In the genomic region with DNA sequence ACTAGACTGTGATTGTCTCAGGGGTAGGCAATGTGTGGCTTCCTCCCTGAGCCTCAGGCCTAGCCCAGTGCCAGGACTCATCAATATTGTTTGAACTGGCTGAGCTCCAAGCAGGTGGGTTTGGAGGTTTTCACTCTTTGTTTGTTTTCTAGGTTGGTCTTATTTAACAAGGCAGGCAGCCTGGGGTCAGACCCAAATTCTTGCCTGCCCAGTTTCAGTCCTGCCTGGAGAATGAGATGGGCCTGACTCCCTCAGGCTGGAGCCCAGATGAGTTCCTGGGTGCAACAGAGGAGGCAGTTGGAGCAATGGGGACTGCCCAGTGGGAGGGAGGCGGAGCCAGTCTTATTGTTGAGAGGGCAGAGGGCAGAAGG, we compare ENCODE assay signal across 10 cellular contexts. TPM values are rescaled to one million over a fixed set of nuclear protein-coding genes. Genes with fewer than 3 reads are reported as not detected.
A peak's percentile ranks its signal among the peaks of the same experiment; 100 is the strongest.
DNase-seq lines count a peak whose midpoint lies in the region; ATAC-seq and TF ChIP-seq lines count a peak whose summit lies in the region.
"Had no signal": no experiment of that assay in that cellular context is flagged by ENCODE, and none has a peak within 500 bp of the region (broad histone marks: within the 10 kb centered on the region; RNA-seq: fewer than 3 reads in every experiment).

No MANE protein-coding gene starts in this region.

- H3F3A ChIP-seq in SK-N-SH (replicated peaks; ENCODE audit: insufficient read depth) = no peaks in the 10 kb centered on the region
- H3F3A ChIP-seq in PC-3 (ENCODE audit: low read length, unreplicated experiment) = no peaks in the 10 kb centered on the region

- H3K79me2 ChIP-seq in SK-N-SH (ENCODE audit: insufficient read depth) = no peaks in the 10 kb centered on the region
- H3K79me2 ChIP-seq in PC-3 (ENCODE audit: low read length) = no peaks in the 10 kb centered on the region

- no peak for TF ChIP-seq RAD21 in SK-N-SH (IDR thresholded peaks at IDR 0.05; ENCODE audit: low read length)

- WGBS in SK-N-SH (ENCODE audit: low lambda C conversion rate) = 38% methylated on average over 1 of the region's 1 CpG

- no peak overlapping the region for H2AFZ ChIP-seq in SK-N-SH (ENCODE audit: low read depth)
- H2AFZ ChIP-seq in PC-3 (ENCODE audit: low read length) = no peak overlapping the region

- intact Hi-C loops in PC-3 (cut with micrococcal nuclease) = loop anchor here (1.0 kb wide), 1 partner anchor 123 kb away; no protein-coding TSS in a partner anchor
- intact Hi-C loops in left colon (cut with DNase I, micrococcal nuclease) = no loop called here
- intact Hi-C loops in upper lobe of right lung (cut with DNase I) = no loop called here

- no TSS peak for BruUV-seq in PC-3 (replicated peaks; lab: Mats Ljungman, UMichigan)

- H3K9me3 ChIP-seq in SK-N-SH = no peaks in the 10 kb centered on the region
- H3K9me3 ChIP-seq in PC-3 (ENCODE audit: low read length) = no peaks in the 10 kb centered on the region
- no peaks in the 10 kb centered on the region for H3K9me3 ChIP-seq in upper lobe of right lung
- H3K9me3 ChIP-seq: SJSA1 had no signal

- H3K9ac ChIP-seq in SK-N-SH (no peak overlapping the region), PC-3 (ENCODE audit: low read length) (peak overlapping the region; percentile 82)

- H3K36me3 ChIP-seq in SK-N-SH (replicated peaks in 1 of 2; ENCODE audit: control insufficient read depth in 1 of 2, insufficient read depth in 2 of 2, low read length in 1 of 2) = no peaks in the 10 kb centered on the region
- H3K36me3 ChIP-seq in PC-3 (ENCODE audit: low read depth, low read length) = no peaks in the 10 kb centered on the region
- no peaks in the 10 kb centered on the region for H3K36me3 ChIP-seq in upper lobe of right lung
- H3K36me3 ChIP-seq: SJSA1 had no signal

- TF ChIP-seq CTCF in SK-N-SH (IDR thresholded peaks at IDR 0.05) = no peak
- peak; percentile 22; the same call in 1 of the 2 replicates for TF ChIP-seq CTCF in PC-3 (conservative IDR thresholded peaks at IDR 0.05; ENCODE audit: low read depth, low read length)
- TF ChIP-seq CTCF in upper lobe of right lung (IDR thresholded peaks at IDR 0.05) = no peak

- no peak for TF ChIP-seq EP300 in SK-N-SH (IDR thresholded peaks at IDR 0.05; ENCODE audit: borderline replicate concordance in 1 of 2, low read depth in 1 of 2, low read length in 1 of 2)

- H4K20me1 ChIP-seq in SK-N-SH (ENCODE audit: insufficient read depth) = no peaks in the 10 kb centered on the region
- H4K20me1 ChIP-seq in PC-3 (ENCODE audit: low read length) = no peaks in the 10 kb centered on the region

- CTCF ChIA-PET in SK-N-SH (lab: Yijun Ruan, JAX) = interaction anchor here (0.9 to 1.4 kb wide), 2 partner anchors 13 to 42 kb away, joined by 4 to 5 read pairs; no protein-coding TSS in a partner anchor
- CTCF ChIA-PET in PC-3 (lab: Charles Lee) = interaction anchor here (0.8 to 1.7 kb wide), 4 partner anchors 42 to 123 kb away, joined by 4 to 6 read pairs (median 4); no protein-coding TSS in a partner anchor

- H3K27ac ChIP-seq in SK-N-SH (ENCODE audit: low read depth in 2 of 2, low read length in 1 of 2) (no peak overlapping the region), PC-3 (ENCODE audit: low read length) (peak overlapping the region; percentile 99), upper lobe of right lung (peak overlapping the region; percentile 68)
- H3K27ac ChIP-seq: SJSA1 had no signal

- H3K4me1 ChIP-seq in SK-N-SH (ENCODE audit: control insufficient read depth in 1 of 2, insufficient read depth in 2 of 2, low read depth in 1 of 2, low read length in 1 of 2) = peaks cover 5 to 16% of the 10 kb centered on the region in 2 experiments; a peak in 2 of 4 replicates
- peaks cover 37% of the 10 kb centered on the region for H3K4me1 ChIP-seq in PC-3 (ENCODE audit: insufficient read depth, low read length)
- peaks cover 41% of the 10 kb centered on the region for H3K4me1 ChIP-seq in upper lobe of right lung

- H3K4me2 ChIP-seq in SK-N-SH (no peak overlapping the region), PC-3 (ENCODE audit: low read length) (peak overlapping the region; percentile 86)

- ATAC-seq in SK-N-SH treated with all-trans-retinoic acid at 6 μM for 48 hours (peak; percentile 16; the same call in 2 of the 3 replicates), PC-3 (peak; percentile 80), left colon (peak; percentile 70), upper lobe of right lung (peak; percentile 51), HG03354 (IDR thresholded peaks at IDR 0.05; ENCODE audit: poor library complexity, severe bottlenecking, unreplicated experiment) (no peak), HG02852 (IDR thresholded peaks at IDR 0.05; ENCODE audit: unreplicated experiment) (no peak)
- ATAC-seq: activated CD8-positive, alpha-beta memory T cell treated with anti-CD3 and anti-CD28 coated beads, Interleukin-2, amount 10 ng/mL, durations not matched to agents 7 days and 5 days had no signal

- no peak for DNase-seq in SK-N-SH
- peak; percentile 97 for DNase-seq in PC-3
- peak; percentile 75 to 89 for DNase-seq in left colon
- DNase-seq in upper lobe of right lung = no peak
- DNase-seq in D341Med (ENCODE audit: low spot score) = no peak
- DNase-seq: activated CD8-positive, alpha-beta memory T cell treated with anti-CD3 and anti-CD28 coated beads, Interleukin-2, amount 10 ng/mL, durations not matched to agents 7 days and 5 days had no signal

- H3K27me3 ChIP-seq in SK-N-SH (ENCODE audit: insufficient read depth) (no peaks in the 10 kb centered on the region), PC-3 (ENCODE audit: low read length) (no peaks in the 10 kb centered on the region), upper lobe of right lung (no peaks in the 10 kb centered on the region)
- H3K27me3 ChIP-seq: SJSA1 had no signal

- no peaks in the 10 kb centered on the region for H3K9me2 ChIP-seq in SK-N-SH
- no peaks in the 10 kb centered on the region for H3K9me2 ChIP-seq in PC-3 (replicated peaks; ENCODE audit: low read length)

- POLR2A ChIA-PET in SK-N-SH (lab: Yijun Ruan, JAX) (no interaction called here), PC-3 (lab: Charles Lee; ENCODE audit: unreplicated experiment) (interaction anchor here (0.6 kb wide), 1 partner anchor 1525 kb away, joined by 3 read pairs; no protein-coding TSS in a partner anchor)

- H3K4me3 ChIP-seq in SK-N-SH (ENCODE audit: low read depth in 2 of 2, low read length in 1 of 2) (no peak overlapping the region), PC-3 (ENCODE audit: low read length) (peak overlapping the region; percentile 54), upper lobe of right lung (no peak overlapping the region)
- H3K4me3 ChIP-seq: SJSA1 had no signal

TF ChIP-seq in SK-N-SH treated with all-trans-retinoic acid at 6 μM for 48 hours, 23 proteins besides CTCF, POLR2A, EP300 and RAD21 (continues in another document):
- TF ChIP-seq ZC3H10 (CRISPR knock-in tag; IDR thresholded peaks at IDR 0.05) = no peak
- no peak for TF ChIP-seq ARNTL (CRISPR knock-in tag; IDR thresholded peaks at IDR 0.05; ENCODE audit: borderline replicate concordance, low read depth)
- no peak for TF ChIP-seq OSR1 (CRISPR knock-in tag; IDR thresholded peaks at IDR 0.05)
- no peak for TF ChIP-seq ISL1 (CRISPR knock-in tag; IDR thresholded peaks at IDR 0.05)
- TF ChIP-seq, protein P1, sequence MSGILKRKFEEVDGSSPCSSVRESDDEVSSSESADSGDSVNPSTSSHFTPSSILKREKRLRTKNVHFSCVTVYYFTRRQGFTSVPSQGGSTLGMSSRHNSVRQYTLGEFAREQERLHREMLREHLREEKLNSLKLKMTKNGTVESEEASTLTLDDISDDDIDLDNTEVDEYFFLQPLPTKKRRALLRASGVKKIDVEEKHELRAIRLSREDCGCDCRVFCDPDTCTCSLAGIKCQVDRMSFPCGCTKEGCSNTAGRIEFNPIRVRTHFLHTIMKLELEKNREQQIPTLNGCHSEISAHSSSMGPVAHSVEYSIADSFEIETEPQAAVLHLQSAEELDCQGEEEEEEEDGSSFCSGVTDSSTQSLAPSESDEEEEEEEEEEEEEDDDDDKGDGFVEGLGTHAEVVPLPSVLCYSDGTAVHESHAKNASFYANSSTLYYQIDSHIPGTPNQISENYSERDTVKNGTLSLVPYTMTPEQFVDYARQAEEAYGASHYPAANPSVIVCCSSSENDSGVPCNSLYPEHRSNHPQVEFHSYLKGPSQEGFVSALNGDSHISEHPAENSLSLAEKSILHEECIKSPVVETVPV (CRISPR knock-in tag; IDR thresholded peaks at IDR 0.05) = no peak
- TF ChIP-seq CSDC2 (CRISPR knock-in tag; IDR thresholded peaks at IDR 0.05) = no peak

TF ChIP-seq in SK-N-SH, 30 proteins besides CTCF, POLR2A, EP300 and RAD21:
- no peak for TF ChIP-seq MEF2A (IDR thresholded peaks at IDR 0.05; ENCODE audit: borderline replicate concordance, low read depth)

RNA-seq across cellular contexts. Expression of a gene that starts 28.3 kb away (rescaled TPM):
- 6.0 and 6.6 TPM in 2 replicates for polyA plus RNA-seq in SK-N-SH (2012; rRNA removed)
- polyA plus RNA-seq in SK-N-SH (2012; cell fraction: cytosol; rRNA removed) = 3.0 and 4.5 TPM in 2 replicates
- 8.3 and 15.2 TPM in 2 replicates for polyA plus RNA-seq in SK-N-SH (2012; cell fraction: nucleus; rRNA removed)
- total RNA-seq in PC-3 (2014; rRNA removed) (30.8 and 32.8 TPM in 2 replicates), left colon (10 to 100 TPM; 69.8 to 91.7 TPM), upper lobe of right lung (110 TPM)

Comparison
In these comparisons a context has a peak if more than half of its experiments do, and no peak if none do; other contexts are left out.
1. ATAC-seq: peak in SK-N-SH treated with all-trans-retinoic acid at 6 μM for 48 hours (single experiment), PC-3 (single experiment), left colon (single experiment) and upper lobe of right lung (single experiment); none in HG03354 (single experiment) and HG02852 (single experiment).
2. DNase-seq: peak in PC-3 (single experiment) and left colon (2 of 2); none in SK-N-SH (single experiment), upper lobe of right lung (single experiment) and D341Med (single experiment).
3. H3K27ac ChIP-seq: peak in PC-3 (single experiment) and upper lobe of right lung (single experiment); none in SK-N-SH (0 of 2).